ENCODE assay signal across 8 cellular contexts in the genomic region with DNA sequence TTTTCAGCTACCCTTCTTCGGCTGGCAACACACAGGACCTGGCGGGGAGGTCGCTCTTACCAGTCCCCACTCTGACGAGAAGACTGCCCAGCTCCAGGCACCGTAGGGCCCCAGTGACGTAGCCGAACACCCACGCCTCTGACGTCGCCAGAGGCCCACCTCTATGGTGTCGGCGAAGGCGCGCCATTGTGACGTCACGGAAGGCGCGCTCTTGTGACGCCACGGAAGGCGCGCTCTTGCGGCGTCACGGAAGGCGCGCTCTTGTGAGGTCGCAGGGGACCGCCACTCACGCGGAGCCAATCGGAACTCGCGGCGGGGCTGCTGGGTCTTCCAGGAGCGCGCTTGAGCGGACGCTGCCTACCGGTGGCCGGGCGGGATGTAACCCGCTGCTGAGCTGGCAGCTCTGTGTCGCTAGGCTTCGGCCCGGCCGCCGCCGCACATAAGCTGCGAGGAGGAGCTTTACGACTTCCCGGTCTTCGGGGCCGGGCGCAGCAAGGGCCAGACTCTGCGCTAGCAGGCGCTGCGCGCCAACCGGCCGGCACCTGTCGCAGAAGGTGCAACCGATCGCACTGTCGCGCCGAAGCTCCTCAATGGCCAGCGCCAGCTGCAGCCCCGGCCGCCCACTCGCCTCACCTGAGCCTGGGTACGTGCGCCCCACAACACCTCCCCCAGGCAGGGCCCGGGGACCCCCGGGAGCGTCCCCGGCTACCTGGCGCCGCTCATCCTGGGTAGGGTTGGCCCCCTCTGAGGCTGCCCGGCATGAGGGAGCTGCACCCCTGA.
DNase-seq lines count a peak whose midpoint lies in the region; ATAC-seq, FAIRE-seq and TF ChIP-seq lines count a peak whose summit lies in the region.
"Not testable (repeated sequence)": the region's sequence is repeated elsewhere in the genome, so short reads cannot be mapped to it uniquely, and the experiment has no call there.

No MANE protein-coding gene starts in this region.

- peak; percentile 73 for DNase-seq in NCI-H1105 treated with DMSO at 0.1 percent for 48 hours (lab: John Stamatoyannopoulos, UW)
- peak; percentile 85 for DNase-seq in SKM-1 treated with dmso at 0.1 percent for 144 hours (lab: John Stamatoyannopoulos, UW; ENCODE audit: unreplicated experiment)
- DNase-seq in activated naive CD8-positive, alpha-beta T cell treated with anti-CD3 and anti-CD28 coated beads, Interleukin-2, amount 50 U/mL, for 16 hours (ENCODE audit: low read depth, low spot score) = peak; percentile 79
- DNase-seq in Right ventricle myocardium superior = peak; percentile 98
- DNase-seq in pancreas = peak; percentile 93 to 99 (median 96)
- DNase-seq in tibial artery = peak; percentile 93 to 95

- H3K4me3 ChIP-seq in pancreas (peak overlapping the region; percentile 33 to 89 (median 51)), tibial artery (peak overlapping the region; percentile 64 to 84)

- not testable (repeated sequence) for H3K27me3 ChIP-seq in pancreas, tibial artery

- not testable (repeated sequence) for FAIRE-seq in pancreas (lab: Jason Lieb, UNC)

- ATAC-seq in HG02678 (IDR thresholded peaks at IDR 0.05; ENCODE audit: unreplicated experiment) (peak; percentile 100), Right ventricle myocardium superior (ENCODE audit: poor library complexity) (peak; percentile 100), pancreas (peak; percentile 99 to 100 (median 100))

- peak overlapping the region; percentile 65 to 95 (median 86) for H3K27ac ChIP-seq in pancreas
- H3K27ac ChIP-seq in tibial artery = peak overlapping the region; percentile 86 to 90

- WGBS in pancreas, 2 donors = 0% methylated on average over 62 to 80 of the region's 80 CpGs

- intact Hi-C loops in Right ventricle myocardium superior (cut with DNase I); pancreas (cut with DNase I); tibial artery (cut with DNase I; ENCODE audit: low total_unique reads): not testable (repeated sequence)

- 0 out of 3 replicates have a peak, but pooled peaks have one; percentile 10 for TF ChIP-seq CTCF in GM12872 (IDR thresholded peaks at IDR 0.05; ENCODE audit: insufficient read depth, low read depth, low read length)
- not testable (repeated sequence) for TF ChIP-seq CTCF in pancreas (IDR thresholded peaks at IDR 0.05)
- TF ChIP-seq CTCF in tibial artery (IDR thresholded peaks at IDR 0.05) = peak in 1 of 2 experiments; percentile 48

- not testable (repeated sequence) for H3K9me3 ChIP-seq in pancreas, tibial artery

- not testable (repeated sequence) for H3K4me1 ChIP-seq in pancreas, tibial artery

- H3K36me3 ChIP-seq in pancreas, tibial artery: not testable (repeated sequence)

Comparison
In these comparisons a context has a peak if more than half of its experiments do, and no peak if none do; other contexts are left out.
1. Peak in every context shown above with its lines: DNase-seq, ATAC-seq, H3K4me3 ChIP-seq and H3K27ac ChIP-seq.